8 cellular contexts compared by ENCODE assay signal in the genomic region with DNA sequence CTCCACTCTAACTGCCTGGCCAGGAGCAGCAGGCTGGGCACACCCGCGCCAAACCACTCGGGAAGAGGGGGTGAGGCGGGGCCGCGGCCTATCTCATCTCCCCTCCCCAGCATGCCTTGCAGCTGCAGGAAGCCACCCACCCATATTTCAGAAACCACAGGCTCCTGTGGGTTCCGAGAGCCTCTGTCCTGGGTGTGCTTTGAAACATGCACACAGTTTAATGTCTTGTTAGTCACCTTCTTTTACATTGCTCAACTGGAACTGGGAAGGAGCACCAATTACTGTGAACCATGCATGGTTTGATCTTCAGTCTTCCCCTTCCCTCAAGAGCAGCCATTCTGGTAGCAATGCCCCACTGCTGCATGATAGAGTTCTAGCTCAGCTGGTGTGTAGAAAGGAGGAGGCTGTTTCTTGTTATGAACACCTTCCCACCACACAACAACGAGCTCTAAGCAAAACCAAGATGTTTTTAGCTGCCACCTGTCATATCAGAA. TPM values are rescaled to one million over a fixed set of nuclear protein-coding genes. Genes with fewer than 3 reads are reported as not detected.
DNase-seq lines count a peak whose midpoint lies in the region; ATAC-seq lines count a peak whose summit lies in the region.

No MANE protein-coding gene starts in this region.

- peak; percentile 58 to 63 for DNase-seq in activated CD4-positive, alpha-beta T cell treated with anti-CD3 and anti-CD28 coated beads for 24 hours (ENCODE audit: low read depth in 2 of 2)
- peak; percentile 47 for DNase-seq in Right ventricle myocardium superior
- peak; percentile 45 to 85 (median 65) for DNase-seq in stimulated activated naive CD4-positive, alpha-beta T cell (lab: John Stamatoyannopoulos, UW)
- no peak for DNase-seq in hippocampal formation (lab: John Stamatoyannopoulos, UW)
- no peak for DNase-seq in NCI-H524 treated with DMSO at 0.1 percent for 48 hours (lab: John Stamatoyannopoulos, UW)
- DNase-seq in NCI-H2227 treated with DMSO at 0.1 percent for 48 hours (lab: John Stamatoyannopoulos, UW) = no peak

- peak; percentile 35 for ATAC-seq in GM19468 (IDR thresholded peaks at IDR 0.05; ENCODE audit: extremely low read depth, unreplicated experiment)
- ATAC-seq in HG03521 (IDR thresholded peaks at IDR 0.05; ENCODE audit: unreplicated experiment) = peak; percentile 37
- peak; percentile 51 for ATAC-seq in Right ventricle myocardium superior (ENCODE audit: poor library complexity)

- intact Hi-C loops in Right ventricle myocardium superior (cut with DNase I) = no loop called here

RNA-seq across cellular contexts. Expression of gene IKZF1, which starts 37.6 kb away (rescaled TPM):
- 2.4 TPM for total RNA-seq in Right ventricle myocardium superior

Comparison
In these comparisons a context has a peak if more than half of its experiments do, and no peak if none do; other contexts are left out.
1. DNase-seq: peak in activated CD4-positive, alpha-beta T cell treated with anti-CD3 and anti-CD28 coated beads for 24 hours (2 of 2), Right ventricle myocardium superior (single experiment) and stimulated activated naive CD4-positive, alpha-beta T cell (6 of 6); none in hippocampal formation (0 of 2), NCI-H524 treated with DMSO at 0.1 percent for 48 hours (single experiment) and NCI-H2227 treated with DMSO at 0.1 percent for 48 hours (single experiment).
2. Peak in every context shown above with its lines, with median percentiles within 50 percentile points of each other: ATAC-seq.